Comparison of ENCODE assay signal across 8 cellular contexts in the genomic region with DNA sequence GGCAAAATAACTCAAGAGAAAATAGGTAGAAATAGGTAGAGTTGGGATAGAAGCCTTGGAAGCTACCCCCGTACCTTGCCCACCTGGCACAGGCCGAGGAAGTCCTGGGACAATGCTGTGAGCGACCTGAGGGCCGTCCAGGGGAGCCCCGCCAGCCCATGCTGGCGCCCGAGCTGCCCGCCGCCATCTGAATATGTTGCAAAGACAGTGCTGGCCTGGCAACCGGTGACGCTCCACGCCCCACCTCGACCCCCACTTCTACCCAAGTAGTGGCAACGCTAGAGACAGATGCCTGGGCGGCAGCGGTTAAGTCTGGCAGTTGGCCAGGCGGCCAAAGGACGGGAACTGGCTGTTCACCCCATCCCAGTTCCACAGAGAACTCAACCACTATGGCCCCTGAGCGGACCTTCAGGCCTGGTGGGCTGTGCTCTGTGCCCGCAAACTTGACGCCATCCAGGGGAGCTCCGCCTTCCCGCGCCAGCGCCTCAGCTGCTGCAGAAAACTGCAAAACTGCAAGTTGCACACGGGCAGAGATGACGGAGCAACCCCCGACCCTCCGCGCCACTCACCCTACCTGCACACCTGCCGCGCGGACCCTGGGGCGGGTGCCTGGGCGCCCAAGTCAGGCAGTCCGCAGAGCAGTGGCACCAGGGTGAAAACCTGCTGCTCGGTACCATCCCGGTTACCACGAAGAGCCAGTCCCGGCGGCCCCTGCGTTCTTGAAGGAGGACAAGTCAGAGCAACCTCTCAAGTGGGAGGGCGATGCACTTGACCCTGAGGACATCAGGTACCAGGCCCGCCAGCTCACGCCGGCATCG.
DNase-seq lines count a peak whose midpoint lies in the region; ATAC-seq and TF ChIP-seq lines count a peak whose summit lies in the region.
"Not testable (repeated sequence)": the region's sequence is repeated elsewhere in the genome, so short reads cannot be mapped to it uniquely, and the experiment has no call there.

No MANE protein-coding gene starts in this region.

- not testable (repeated sequence) for TF ChIP-seq POLR2A in upper lobe of left lung (IDR thresholded peaks at IDR 0.05)

- ATAC-seq in upper lobe of left lung (ENCODE audit: low FRiP score in 2 of 2): not testable (repeated sequence)

- DNase-seq in GM23248 (peak; percentile 0), nephron progenitor cell (peak; percentile 1), upper lobe of left lung (peak; percentile 13 to 20)
- peak; percentile 57 for DNase-seq in activated CD4-positive, alpha-beta T cell treated with anti-CD3 and anti-CD28 coated beads, Interleukin-2, amount 10 ng/mL, durations not matched to agents 24 days and 14 days
- peak; percentile 7 for DNase-seq in activated naive CD4-positive, alpha-beta T cell treated with Interleukin-2 at 50 U/mL for 16 hours
- DNase-seq in iPS DF 6.9 (ENCODE audit: low read depth, low spot score): not testable (repeated sequence)
- peak; percentile 3 for DNase-seq in stimulated activated CD4-positive, alpha-beta T cell treated with anti-CD3 and anti-CD28 coated beads, Interleukin-4, amount 100 ng/mL, for 1 hour

- not testable (repeated sequence) for H3K9ac ChIP-seq in GM23248

- H3K9me3 Mint-ChIP-seq in activated CD4-positive, alpha-beta T cell treated with anti-CD3 and anti-CD28 coated beads, Interleukin-2, amount 10 ng/mL, durations not matched to agents 24 days and 14 days; dendritic cell treated with granulocyte-macrophage colony-stimulating factor and Interleukin-4, amounts not matched to agents 40 ng/mL and 50 ng/mL, for 4 days; nephron progenitor cell: not testable (repeated sequence)

- not testable (repeated sequence) for H2AFZ ChIP-seq in GM23248

- H3K4me3 ChIP-seq in GM23248: not testable (repeated sequence)
- H3K4me3 ChIP-seq in iPS DF 6.9 (ENCODE audit: low read length): peak overlapping the region; percentile 8; the same call in 1 of the 2 replicates
- H3K4me3 ChIP-seq in upper lobe of left lung: peak overlapping the region in 3 of 4 donors; percentile 21 to 44 (median 33)

- H3K4me2 ChIP-seq in GM23248 (ENCODE audit: unreplicated experiment): not testable (repeated sequence)

- intact Hi-C loops in activated CD4-positive, alpha-beta T cell treated with anti-CD3 and anti-CD28 coated beads, Interleukin-2, amount 10 ng/mL, durations not matched to agents 24 days and 14 days (cut with micrococcal nuclease); dendritic cell treated with granulocyte-macrophage colony-stimulating factor and Interleukin-4, amounts not matched to agents 40 ng/mL and 50 ng/mL, for 4 days (cut with micrococcal nuclease): not testable (repeated sequence)

- not testable (repeated sequence) for H3K9me3 ChIP-seq in GM23248 (ENCODE audit: low read depth); iPS DF 6.9 (ENCODE audit: control insufficient read depth, insufficient read depth, low read length); upper lobe of left lung

- not testable (repeated sequence) for H3K36me3 Mint-ChIP-seq in activated CD4-positive, alpha-beta T cell treated with anti-CD3 and anti-CD28 coated beads, Interleukin-2, amount 10 ng/mL, durations not matched to agents 24 days and 14 days (ENCODE audit: low read depth); dendritic cell treated with granulocyte-macrophage colony-stimulating factor and Interleukin-4, amounts not matched to agents 40 ng/mL and 50 ng/mL, for 4 days (ENCODE audit: low read depth); nephron progenitor cell (ENCODE audit: low read depth)

- not testable (repeated sequence) for H3K27ac Mint-ChIP-seq in activated CD4-positive, alpha-beta T cell treated with anti-CD3 and anti-CD28 coated beads, Interleukin-2, amount 10 ng/mL, durations not matched to agents 24 days and 14 days; dendritic cell treated with granulocyte-macrophage colony-stimulating factor and Interleukin-4, amounts not matched to agents 40 ng/mL and 50 ng/mL, for 4 days; nephron progenitor cell

- H3F3A ChIP-seq in GM23248 (ENCODE audit: insufficient read depth): not testable (repeated sequence)

- not testable (repeated sequence) for H3K4me1 ChIP-seq in GM23248 (ENCODE audit: insufficient read depth); iPS DF 6.9 (ENCODE audit: control insufficient read depth, insufficient read depth, low read length); upper lobe of left lung

- in situ Hi-C loops in GM23248 (cut with MboI): not testable (repeated sequence)

- not testable (repeated sequence) for TF ChIP-seq EP300 in upper lobe of left lung (IDR thresholded peaks at IDR 0.05)

- H4K20me1 ChIP-seq in GM23248 (ENCODE audit: insufficient read depth): not testable (repeated sequence)

- H3K4me1 Mint-ChIP-seq in activated CD4-positive, alpha-beta T cell treated with anti-CD3 and anti-CD28 coated beads, Interleukin-2, amount 10 ng/mL, durations not matched to agents 24 days and 14 days; dendritic cell treated with granulocyte-macrophage colony-stimulating factor and Interleukin-4, amounts not matched to agents 40 ng/mL and 50 ng/mL, for 4 days (ENCODE audit: low read depth); nephron progenitor cell: not testable (repeated sequence)

- H3K27me3 ChIP-seq in GM23248 (replicated peaks; ENCODE audit: insufficient read depth); iPS DF 6.9 (ENCODE audit: control insufficient read depth, insufficient read depth, low read length); upper lobe of left lung: not testable (repeated sequence)

- TF ChIP-seq CTCF in nephron progenitor cell (IDR thresholded peaks at IDR 0.05); upper lobe of left lung (IDR thresholded peaks at IDR 0.05): not testable (repeated sequence)

- H3K27me3 Mint-ChIP-seq in activated CD4-positive, alpha-beta T cell treated with anti-CD3 and anti-CD28 coated beads, Interleukin-2, amount 10 ng/mL, durations not matched to agents 24 days and 14 days; dendritic cell treated with granulocyte-macrophage colony-stimulating factor and Interleukin-4, amounts not matched to agents 40 ng/mL and 50 ng/mL, for 4 days; nephron progenitor cell (ENCODE audit: low read depth, poor library complexity): not testable (repeated sequence)

- not testable (repeated sequence) for H3K9me2 ChIP-seq in GM23248 (ENCODE audit: insufficient read depth)

- H3K79me2 ChIP-seq in GM23248 (ENCODE audit: insufficient read depth): not testable (repeated sequence)

- peak overlapping the region; percentile 58 for H3K4me3 Mint-ChIP-seq in activated CD4-positive, alpha-beta T cell treated with anti-CD3 and anti-CD28 coated beads, Interleukin-2, amount 10 ng/mL, durations not matched to agents 24 days and 14 days
- H3K4me3 Mint-ChIP-seq in dendritic cell treated with granulocyte-macrophage colony-stimulating factor and Interleukin-4, amounts not matched to agents 40 ng/mL and 50 ng/mL, for 4 days: peak overlapping the region; percentile 32
- not testable (repeated sequence) for H3K4me3 Mint-ChIP-seq in nephron progenitor cell

- H3K27ac ChIP-seq in GM23248; iPS DF 6.9 (ENCODE audit: low read length); upper lobe of left lung: not testable (repeated sequence)

- WGBS in GM23248 (ENCODE audit: low coverage in 1 of 2, low lambda C conversion rate in 2 of 2, missing lambda C conversion rate in 2 of 2), 2 experiments: 17 to 27% methylated on average over 17 to 26 of the region's 47 CpGs
- no CpG with 5 or more reads among the region's 47 CpGs for WGBS in iPS DF 6.9 (ENCODE audit: insufficient coverage, insufficient read length)
- 40 to 47% methylated on average over 2 to 3 of the region's 47 CpGs for WGBS in upper lobe of left lung, 2 donors

- not testable (repeated sequence) for H3K36me3 ChIP-seq in GM23248 (ENCODE audit: low read depth); iPS DF 6.9 (ENCODE audit: control insufficient read depth, insufficient read depth, low read length); upper lobe of left lung
